ENCODE assay signal across 9 cellular contexts in the genomic region with DNA sequence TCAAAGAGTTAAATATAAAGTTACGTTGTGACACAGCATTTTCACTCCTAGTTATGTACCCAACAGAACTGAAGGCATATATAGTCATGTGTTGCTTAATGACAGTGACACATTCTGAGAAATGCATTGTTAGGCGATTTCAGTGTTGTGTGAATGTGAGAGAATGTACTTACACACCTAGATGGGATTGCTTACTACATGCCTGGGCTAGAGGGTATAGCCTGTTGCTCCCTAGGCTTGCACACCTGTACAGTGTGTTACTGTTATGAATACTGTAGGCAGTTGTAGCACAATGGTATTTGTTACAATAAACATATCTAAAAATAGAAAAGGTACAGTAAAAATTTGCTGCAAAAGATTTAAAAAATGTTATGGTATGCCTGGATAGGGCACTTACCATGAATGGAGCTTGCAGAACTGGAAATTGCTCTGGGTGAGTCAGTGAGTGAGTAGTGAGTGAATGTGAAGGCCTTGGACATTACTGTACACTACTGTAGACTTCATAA.
DNase-seq lines count a peak whose midpoint lies in the region; ATAC-seq and TF ChIP-seq lines count a peak whose summit lies in the region.
"Had no signal": no experiment of that assay in that cellular context is flagged by ENCODE, and none has a peak within 500 bp of the region (broad histone marks: within the 10 kb centered on the region; RNA-seq: fewer than 3 reads in every experiment).

No MANE protein-coding gene starts in this region.

- no peaks in the 10 kb centered on the region for H3K79me2 ChIP-seq in PC-3 (ENCODE audit: low read length)

- POLR2A ChIA-PET in PC-3 (lab: Charles Lee; ENCODE audit: unreplicated experiment): interaction anchor here (0.6 kb wide), 1 partner anchor 262 kb away, joined by 3 read pairs; no protein-coding TSS in a partner anchor

- no peak overlapping the region for H2AFZ ChIP-seq in PC-3 (ENCODE audit: low read length)

- intact Hi-C loops in PC-3 (cut with micrococcal nuclease): loop anchor here (1.0 to 5.0 kb wide), 2 partner anchors 77 to 129 kb away; no protein-coding TSS in a partner anchor

- H3K36me3 ChIP-seq in PC-3 (ENCODE audit: low read depth, low read length): no peaks in the 10 kb centered on the region
- H3K36me3 ChIP-seq in SJCRH30: no peaks in the 10 kb centered on the region; the same call in 1 of the 2 replicates

- H3K27ac ChIP-seq in PC-3 (ENCODE audit: low read length): peak overlapping the region; percentile 81
- H3K27ac ChIP-seq in SJCRH30: no peak overlapping the region

- H3K27me3 ChIP-seq in PC-3 (ENCODE audit: low read length) (no peaks in the 10 kb centered on the region), SJCRH30 (no peaks in the 10 kb centered on the region)
- H3K27me3 ChIP-seq: dorsolateral prefrontal cortex had no signal

- H3K9me2 ChIP-seq in PC-3 (replicated peaks; ENCODE audit: low read length): no peaks in the 10 kb centered on the region

- peak overlapping the region; percentile 47 for H3K9ac ChIP-seq in PC-3 (ENCODE audit: low read length)

- no peak for TF ChIP-seq CTCF in PC-3 (conservative IDR thresholded peaks at IDR 0.05; ENCODE audit: low read depth, low read length)

- no peaks in the 10 kb centered on the region for H4K20me1 ChIP-seq in PC-3 (ENCODE audit: low read length)

- ATAC-seq in GM18502 (IDR thresholded peaks at IDR 0.05; ENCODE audit: poor library complexity, unreplicated experiment) (peak; percentile 77), HG02870 (IDR thresholded peaks at IDR 0.05; ENCODE audit: unreplicated experiment) (peak; percentile 96), PC-3 (peak; percentile 94)

- no TSS peak for BruUV-seq in PC-3 (replicated peaks; lab: Mats Ljungman, UMichigan)

- CTCF ChIA-PET in PC-3 (lab: Charles Lee): no interaction called here

- H3K4me3 ChIP-seq in PC-3 (ENCODE audit: low read length) (no peak overlapping the region), SJCRH30 (no peak overlapping the region)
- H3K4me3 ChIP-seq: dorsolateral prefrontal cortex had no signal

- no peaks in the 10 kb centered on the region for H3K9me3 ChIP-seq in PC-3 (ENCODE audit: low read length)
- H3K9me3 ChIP-seq in SJCRH30 (replicated peaks): no peaks in the 10 kb centered on the region

- H3F3A ChIP-seq in PC-3 (ENCODE audit: low read length, unreplicated experiment): peaks cover 3% of the 10 kb centered on the region

- peak overlapping the region; percentile 55 for H3K4me2 ChIP-seq in PC-3 (ENCODE audit: low read length)

- DNase-seq in PC-3 (peak; percentile 82), iris pigment epithelial cell (ENCODE audit: low read depth) (peak; percentile 85), SJCRH30 (no peak), ecto neural progenitor cell (ENCODE audit: low spot score) (no peak)
- DNase-seq in stimulated activated CD4-positive, alpha-beta T cell treated with anti-CD3 and anti-CD28 coated beads, Interleukin-4, amount 100 ng/mL, for 24 hours: no peak
- no peak for DNase-seq in stimulated activated naive CD4-positive, alpha-beta T cell (lab: John Stamatoyannopoulos, UW)
- DNase-seq: dorsolateral prefrontal cortex had no signal

- H3K4me1 ChIP-seq in PC-3 (ENCODE audit: insufficient read depth, low read length) (peaks cover 23% of the 10 kb centered on the region), SJCRH30 (no peaks in the 10 kb centered on the region)

Comparison
In these comparisons a context has a peak if more than half of its experiments do, and no peak if none do; other contexts are left out.
1. DNase-seq: peak in PC-3 (single experiment) and iris pigment epithelial cell (single experiment); none in SJCRH30 (0 of 2), ecto neural progenitor cell (single experiment), stimulated activated CD4-positive, alpha-beta T cell treated with anti-CD3 and anti-CD28 coated beads, Interleukin-4, amount 100 ng/mL, for 24 hours (single experiment) and stimulated activated naive CD4-positive, alpha-beta T cell (0 of 6).
2. Peak in every context shown above with its lines, with median percentiles within 50 percentile points of each other: ATAC-seq.